In the genomic region with DNA sequence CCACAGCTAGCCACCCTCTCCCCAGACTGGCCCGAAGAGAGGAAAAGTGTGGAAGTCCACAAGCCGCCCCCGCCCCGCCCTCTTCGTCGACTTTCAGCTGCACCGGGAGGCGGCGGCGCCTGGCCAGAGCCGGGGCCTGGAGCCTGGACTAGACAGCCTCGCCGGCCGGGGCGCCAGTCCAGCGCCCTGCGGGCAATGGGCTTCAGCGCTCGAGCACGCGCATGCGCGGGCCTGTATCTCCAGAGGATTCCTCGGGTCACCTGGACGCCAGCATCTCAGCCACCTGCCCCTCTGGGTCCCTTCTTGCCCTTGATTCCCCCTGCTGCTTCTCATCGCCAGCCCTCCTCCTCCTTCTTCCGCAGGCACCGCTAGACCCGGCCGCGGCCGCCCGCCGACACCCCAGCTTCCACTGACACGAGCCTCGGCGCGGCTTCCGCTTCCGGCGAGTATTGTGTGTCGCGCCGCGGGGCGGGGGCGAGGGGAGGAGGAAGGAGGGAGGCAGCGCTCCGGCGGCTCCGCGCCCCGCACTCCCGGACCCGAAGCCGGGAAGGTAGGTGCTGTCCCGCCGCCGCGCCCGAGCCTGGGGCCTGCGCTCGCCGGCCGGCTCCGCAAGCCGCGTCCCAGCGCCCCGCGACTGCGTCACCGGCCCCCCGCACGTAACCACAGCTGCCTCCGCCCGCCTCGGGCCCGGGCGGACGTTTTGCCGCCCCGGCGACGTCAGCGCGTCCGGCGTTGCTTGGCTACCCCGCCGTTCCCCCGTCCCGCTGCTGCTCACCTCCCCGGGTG, we compare ENCODE assay signal across 8 cellular contexts. TPM values are rescaled to one million over a fixed set of nuclear protein-coding genes. Genes with fewer than 3 reads are reported as not detected.
A peak's percentile ranks its signal among the peaks of the same experiment; 100 is the strongest.
DNase-seq lines count a peak whose midpoint lies in the region; ATAC-seq and TF ChIP-seq lines count a peak whose summit lies in the region.

A gene (plus strand): TSS at position 482 of the 786 bp plus-strand sequence. CDS start 2,391 bp downstream, outside the sequence.

- no peak for TF ChIP-seq CTCF in coronary artery (IDR thresholded peaks at IDR 0.05)

- peak within 1 kb of the TSS; percentile 94 for H3K4me2 ChIP-seq in BLaER1

- peak within 1 kb of the TSS; percentile 97 for H3K27ac Mint-ChIP-seq in activated CD4-positive, alpha-beta T cell treated with anti-CD3 and anti-CD28 coated beads, Interleukin-2, amount 10 ng/mL, durations not matched to agents 7 days and 5 days

- H3K4me3 ChIP-seq in BLaER1 (peak within 1 kb of the TSS; percentile 90), coronary artery (peak within 1 kb of the TSS; percentile 100)

- H3K9me3 Mint-ChIP-seq in activated CD4-positive, alpha-beta T cell treated with anti-CD3 and anti-CD28 coated beads, Interleukin-2, amount 10 ng/mL, durations not matched to agents 7 days and 5 days = no peaks in the 10 kb centered on the region

- peaks cover 42% of the 10 kb centered on the region for H4K20me1 ChIP-seq in BLaER1

- H3K27me3 Mint-ChIP-seq in activated CD4-positive, alpha-beta T cell treated with anti-CD3 and anti-CD28 coated beads, Interleukin-2, amount 10 ng/mL, durations not matched to agents 7 days and 5 days = no peaks in the 10 kb centered on the region

- CTCF ChIA-PET in activated CD4-positive, alpha-beta T cell treated with anti-CD3 and anti-CD28 coated beads, Interleukin-2, amount 10 ng/mL, durations not matched to agents 7 days and 5 days (lab: Charles Lee) = interaction anchor here (1.0 kb wide), 1 partner anchor 21 kb away, joined by 3 read pairs; no protein-coding TSS in a partner anchor

- peaks cover 38% of the 10 kb centered on the region for H3K4me1 ChIP-seq in BLaER1

- DNase-seq in NCI-H748 (lab: John Stamatoyannopoulos, UW; ENCODE audit: unreplicated experiment) (peak; percentile 91), coronary artery (ENCODE audit: low spot score) (peak; percentile 90), left kidney (ENCODE audit: low read depth, low spot score) (peak; percentile 95)
- peak; percentile 91 for DNase-seq in activated CD4-positive, alpha-beta T cell treated with anti-CD3 and anti-CD28 coated beads, Interleukin-2, amount 10 ng/mL, durations not matched to agents 7 days and 5 days
- DNase-seq in stimulated activated CD4-positive, alpha-beta T cell treated with anti-CD3 and anti-CD28 coated beads, Interleukin-1b, Interleukin-23, amount 100 ng/mL, for 48 hours = peak; percentile 89

- peak within 1 kb of the TSS; percentile 91 for H3K9ac ChIP-seq in BLaER1

- H3K27me3 ChIP-seq in BLaER1 = no peaks in the 10 kb centered on the region

- ATAC-seq in GM19324 (IDR thresholded peaks at IDR 0.05; ENCODE audit: low FRiP score, unreplicated experiment) (peak; percentile 80), HG03457 (IDR thresholded peaks at IDR 0.05; ENCODE audit: unreplicated experiment) (peak; percentile 47)

- peak within 1 kb of the TSS; percentile 90 for H3K4me3 Mint-ChIP-seq in activated CD4-positive, alpha-beta T cell treated with anti-CD3 and anti-CD28 coated beads, Interleukin-2, amount 10 ng/mL, durations not matched to agents 7 days and 5 days

- peak within 1 kb of the TSS; percentile 92 for H3K27ac ChIP-seq in BLaER1
- H3K27ac ChIP-seq in coronary artery = peak within 1 kb of the TSS; percentile 94 to 100

- no peaks in the 10 kb centered on the region for H3K9me3 ChIP-seq in BLaER1

- POLR2A ChIA-PET in activated CD4-positive, alpha-beta T cell treated with anti-CD3 and anti-CD28 coated beads, Interleukin-2, amount 10 ng/mL, durations not matched to agents 7 days and 5 days (lab: Charles Lee) = interaction anchor here (0.6 to 1.2 kb wide), 2 partner anchors 113 to 114 kb away, joined by 3 to 4 read pairs; a partner anchor contains a TSS

- peaks cover 59% of the 10 kb centered on the region for H3K4me1 Mint-ChIP-seq in activated CD4-positive, alpha-beta T cell treated with anti-CD3 and anti-CD28 coated beads, Interleukin-2, amount 10 ng/mL, durations not matched to agents 7 days and 5 days

- peaks cover 35% of the 10 kb centered on the region for H3K36me3 Mint-ChIP-seq in activated CD4-positive, alpha-beta T cell treated with anti-CD3 and anti-CD28 coated beads, Interleukin-2, amount 10 ng/mL, durations not matched to agents 7 days and 5 days (ENCODE audit: low read depth)

- peaks cover 36% of the 10 kb centered on the region for H3K36me3 ChIP-seq in BLaER1

RNA-seq across cellular contexts. Expression of the gene that starts here (rescaled TPM):
- total RNA-seq in activated CD4-positive, alpha-beta T cell treated with anti-CD3 and anti-CD28 coated beads, Interleukin-2, amount 10 ng/mL, durations not matched to agents 7 days and 5 days = 10 to 100 TPM; 13.0 to 15.4 TPM

Comparison
In these comparisons a context has a peak if more than half of its experiments do, and no peak if none do; other contexts are left out.
1. Peak in every context shown above with its lines: DNase-seq, ATAC-seq, H3K4me3 ChIP-seq and H3K27ac ChIP-seq.